Comparison of ENCODE assay signal across 10 cellular contexts in the genomic region with DNA sequence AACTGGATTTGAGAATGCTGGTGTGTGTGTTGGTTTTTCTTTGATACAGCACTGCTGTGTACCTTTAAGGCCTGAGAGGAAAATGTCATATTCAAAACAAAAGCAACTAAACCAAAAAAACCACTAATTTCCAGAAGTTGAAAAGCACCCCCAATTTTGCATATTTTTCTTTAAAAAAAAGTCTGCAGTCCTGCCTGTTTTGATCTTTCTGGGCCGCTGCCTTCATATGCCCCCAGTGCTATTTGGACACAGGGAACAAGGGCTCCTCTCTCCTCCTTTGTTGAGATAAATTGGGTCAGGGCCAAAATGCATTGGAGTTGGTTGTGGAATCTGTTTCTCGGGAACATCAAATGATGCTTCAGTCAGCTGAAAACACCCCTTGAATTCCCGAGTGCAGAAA. TPM values are rescaled to one million over a fixed set of nuclear protein-coding genes. Genes with fewer than 3 reads are reported as not detected.
A peak's percentile ranks its signal among the peaks of the same experiment; 100 is the strongest.
DNase-seq lines count a peak whose midpoint lies in the region; ATAC-seq lines count a peak whose summit lies in the region.
"Had no signal": no experiment of that assay in that cellular context is flagged by ENCODE, and none has a peak within 500 bp of the region (broad histone marks: within the 10 kb centered on the region; RNA-seq: fewer than 3 reads in every experiment).

No MANE protein-coding gene starts in this region.

- intact Hi-C loops in activated CD4-positive, alpha-beta T cell treated with anti-CD3 and anti-CD28 coated beads, Interleukin-2, amount 10 ng/mL, durations not matched to agents 24 days and 14 days (cut with micrococcal nuclease), result no loop called here

- H3K9me3 Mint-ChIP-seq in activated CD4-positive, alpha-beta T cell treated with anti-CD3 and anti-CD28 coated beads, Interleukin-2, amount 10 ng/mL, durations not matched to agents 24 days and 14 days, result no peaks in the 10 kb centered on the region

- ATAC-seq in HG02610 (IDR thresholded peaks at IDR 0.05; ENCODE audit: unreplicated experiment) (peak; percentile 80), HG03575 (IDR thresholded peaks at IDR 0.05; ENCODE audit: extremely low read depth, insufficient number of reproducible peaks, low FRiP score, unreplicated experiment) (peak; percentile 55)

- H3K27me3 Mint-ChIP-seq in activated CD4-positive, alpha-beta T cell treated with anti-CD3 and anti-CD28 coated beads, Interleukin-2, amount 10 ng/mL, durations not matched to agents 24 days and 14 days, result no peaks in the 10 kb centered on the region

- H3K4me3 Mint-ChIP-seq in activated CD4-positive, alpha-beta T cell treated with anti-CD3 and anti-CD28 coated beads, Interleukin-2, amount 10 ng/mL, durations not matched to agents 24 days and 14 days, result no peak overlapping the region

- peaks cover 10% of the 10 kb centered on the region for H3K36me3 Mint-ChIP-seq in activated CD4-positive, alpha-beta T cell treated with anti-CD3 and anti-CD28 coated beads, Interleukin-2, amount 10 ng/mL, durations not matched to agents 24 days and 14 days (ENCODE audit: low read depth)

- DNase-seq in activated CD4-positive, alpha-beta T cell treated with anti-CD3 and anti-CD28 coated beads, Interleukin-2, amount 10 ng/mL, durations not matched to agents 24 days and 14 days, result no peak
- no peak for DNase-seq in activated CD4-positive, alpha-beta T cell treated with anti-CD3 and anti-CD28 coated beads for 48 hours
- peak; percentile 79 for DNase-seq in putamen (ENCODE audit: low spot score)
- no peak for DNase-seq in NCI-H1417 (lab: John Stamatoyannopoulos, UW)
- DNase-seq in Kasumi-1 (lab: John Stamatoyannopoulos, UW), result no peak
- no peak for DNase-seq in AG08396 (ENCODE audit: low spot score)
- DNase-seq: activated gamma-delta T cell treated with Interleukin-2 at 50 U/mL for 16 hours, GF-D8 had no signal

- peak overlapping the region; percentile 50 for H3K27ac Mint-ChIP-seq in activated CD4-positive, alpha-beta T cell treated with anti-CD3 and anti-CD28 coated beads, Interleukin-2, amount 10 ng/mL, durations not matched to agents 24 days and 14 days

- H3K4me1 Mint-ChIP-seq in activated CD4-positive, alpha-beta T cell treated with anti-CD3 and anti-CD28 coated beads, Interleukin-2, amount 10 ng/mL, durations not matched to agents 24 days and 14 days, result peaks cover 16% of the 10 kb centered on the region

RNA-seq across cellular contexts. Expression of gene GPT2, which starts 26.9 kb away (rescaled TPM):
- 15.7 and 16.0 TPM in 2 replicates for total RNA-seq in activated CD4-positive, alpha-beta T cell treated with anti-CD3 and anti-CD28 coated beads, Interleukin-2, amount 10 ng/mL, durations not matched to agents 24 days and 14 days
